ENCODE assay signal across 29 cellular contexts in genomic region chr15:43215961-43216360, GRCh38. TPM values are rescaled to one million over a fixed set of nuclear protein-coding genes. Genes with fewer than 3 reads are reported as not detected.
DNase-seq lines count a peak whose midpoint lies in the region; ATAC-seq and TF ChIP-seq lines count a peak whose summit lies in the region.
"Had no signal": no experiment of that assay in that cellular context is flagged by ENCODE, and none has a peak within 500 bp of the region (broad histone marks: within the 10 kb centered on the region; RNA-seq: fewer than 3 reads in every experiment).

No MANE protein-coding gene starts in this region.

- in situ Hi-C loops in IMR-90 (cut with MboI; ENCODE audit: low sequenced_read_pairs) (no loop called here), astrocyte of the spinal cord (cut with HindIII; ENCODE audit: low sequenced_read_pairs) (no loop called here)

- H3K27ac ChIP-seq in IMR-90 (ENCODE audit: insufficient read depth, low read length): no peak overlapping the region
- H3K27ac ChIP-seq: left lung, SJSA1, spleen, stomach, upper lobe of left lung, WERI-Rb-1 had no signal

- H4K20me1 ChIP-seq in IMR-90 (ENCODE audit: insufficient read depth, low read length): no peaks in the 10 kb centered on the region

- intact Hi-C loops in IMR-90 (cut with micrococcal nuclease): no loop called here

- H3K4me2 ChIP-seq in IMR-90 (ENCODE audit: low read depth, low read length): no peak overlapping the region

- no peak overlapping the region for H3K4me3 ChIP-seq in IMR-90 (ENCODE audit: insufficient read depth, low read depth, low read length)
- H3K4me3 ChIP-seq in astrocyte of the spinal cord (ENCODE audit: low read depth, low read length): no peak overlapping the region
- H3K4me3 ChIP-seq: left lung, SJSA1, spleen, stomach, upper lobe of left lung had no signal

- no peak for TF ChIP-seq POLR2A in IMR-90 (IDR thresholded peaks at IDR 0.05; ENCODE audit: low read depth, low read length)

- H3K4ac ChIP-seq in IMR-90 (ENCODE audit: low read depth, low read length): no peak overlapping the region

- no peak overlapping the region for H4K91ac ChIP-seq in IMR-90 (ENCODE audit: insufficient read depth, low read depth, low read length)

- BruUV-seq in IMR-90 (replicated peaks; lab: Mats Ljungman, UMichigan): no TSS peak

- no peaks in the 10 kb centered on the region for H3K36me3 ChIP-seq in IMR-90 (ENCODE audit: control insufficient read depth, insufficient read depth, low read length)
- H3K36me3 ChIP-seq: left lung, SJSA1, spleen, stomach, upper lobe of left lung, WERI-Rb-1 had no signal

- TF ChIP-seq CTCF in IMR-90 (conservative IDR thresholded peaks at IDR 0.05; ENCODE audit: low read depth, low read length) (no peak), astrocyte of the spinal cord (IDR thresholded peaks at IDR 0.05; ENCODE audit: low read depth, low read length) (no peak)

- CTCF ChIA-PET in IMR-90 (lab: Yijun Ruan, JAX): interaction anchor here (1.9 kb wide), 1 partner anchor 9 kb away, joined by 10 read pairs; no protein-coding TSS in a partner anchor

- 92% methylated on average over 2 of the region's 7 CpGs; no CpG with 5 or more reads in 1 of the 2 experiments for WGBS in IMR-90 (ENCODE audit: extremely low coverage in 2 of 2, insufficient read length in 1 of 2), 2 experiments

- no peak overlapping the region for H3K9ac ChIP-seq in IMR-90 (ENCODE audit: low read depth, low read length)

- no peaks in the 10 kb centered on the region for H3K79me1 ChIP-seq in IMR-90 (ENCODE audit: low read depth in 1 of 2, low read length in 2 of 2)

- ATAC-seq in IMR-90 (ENCODE audit: low read depth) (peak; percentile 72), GM21390 (IDR thresholded peaks at IDR 0.05; ENCODE audit: unreplicated experiment) (no peak)
- ATAC-seq: left lung had no signal

- dilution Hi-C loops in IMR-90 (cut with HindIII; ENCODE audit: low sequenced_read_pairs, unreplicated experiment): no loop called here

- no peak overlapping the region for H2AK5ac ChIP-seq in IMR-90 (ENCODE audit: low read depth, low read length)

- no peak overlapping the region for H4K8ac ChIP-seq in IMR-90 (ENCODE audit: low read depth in 2 of 2, low read length in 2 of 2)

- no peak overlapping the region for H3K18ac ChIP-seq in IMR-90 (ENCODE audit: low read depth, low read length)

- H2AFZ ChIP-seq in IMR-90 (replicated peaks; ENCODE audit: low read length, poor library complexity): no peak overlapping the region

- H2BK20ac ChIP-seq in IMR-90 (ENCODE audit: low read depth, low read length): no peak overlapping the region

- POLR2A ChIA-PET in IMR-90 (lab: Charles Lee; ENCODE audit: unreplicated experiment): interaction anchor here (0.6 kb wide), 1 partner anchor 76 kb away, joined by 3 read pairs; no protein-coding TSS in a partner anchor

- H2BK15ac ChIP-seq in IMR-90 (ENCODE audit: low read depth, low read length): no peak overlapping the region

- H3K14ac ChIP-seq in IMR-90 (replicated peaks; ENCODE audit: low read depth, low read length): no peak overlapping the region

- no peaks in the 10 kb centered on the region for H3K4me1 ChIP-seq in IMR-90 (ENCODE audit: control insufficient read depth, insufficient read depth, low read length)
- H3K4me1 ChIP-seq: left lung, SJSA1, spleen, stomach, upper lobe of left lung had no signal

- no peaks in the 10 kb centered on the region for H3K9me3 ChIP-seq in IMR-90 (ENCODE audit: control insufficient read depth, insufficient read depth, low read length)
- H3K9me3 ChIP-seq: left lung, SJSA1, spleen, stomach, upper lobe of left lung had no signal

- no peak overlapping the region for H2BK5ac ChIP-seq in IMR-90 (ENCODE audit: low read depth, low read length, poor library complexity, severe bottlenecking)

- H3K56ac ChIP-seq in IMR-90 (ENCODE audit: extremely low read depth, insufficient read depth, low read length): no peak overlapping the region

- no peak for TF ChIP-seq RAD21 in IMR-90 (IDR thresholded peaks at IDR 0.05; ENCODE audit: low read length)

- H3K9me1 ChIP-seq in IMR-90 (ENCODE audit: insufficient read depth, low read length): no peaks in the 10 kb centered on the region

- DNase-seq in COLO829 (ENCODE audit: low spot score) (peak; percentile 32), IMR-90 (peak; percentile 54), astrocyte of the spinal cord (ENCODE audit: low read depth, low spot score) (peak; percentile 10), kidney tubule cell (ENCODE audit: low spot score) (peak; percentile 22), cerebellar nuclear complex (lab: John Stamatoyannopoulos, UW) (no peak), activated gamma-delta T cell treated with Interleukin-2 at 50 U/mL for 16 hours (no peak), NCI-H2029 (lab: John Stamatoyannopoulos, UW) (no peak)
- DNase-seq: activated CD4-positive, alpha-beta T cell treated with anti-CD3 and anti-CD28 coated beads, Interleukin-2, amount 50 U/mL, for 4 hours; activated effector memory CD4-positive, alpha-beta T cell treated with anti-CD3 and anti-CD28 coated beads, Interleukin-2, amount 50 U/mL, for 16 hours; central memory CD4-positive, alpha-beta T cell; DND-41; H7; left lung; MM.1S; NCI-H146; NCI-H2171 treated with DMSO at 0.1 percent for 48 hours; NCI-H526 treated with DMSO at 0.1 percent for 48 hours; spleen; stimulated activated CD4-positive, alpha-beta T cell treated with anti-CD3 and anti-CD28 coated beads, Interleukin-4, amount 100 ng/mL, for 4 hours; stomach; T-helper 2 cell; upper lobe of left lung; WERI-Rb-1 had no signal

- H4K5ac ChIP-seq in IMR-90 (ENCODE audit: low read depth, low read length): no peak overlapping the region

- H3K27me3 ChIP-seq in IMR-90 (ENCODE audit: control insufficient read depth, insufficient read depth, low read length): peaks cover 47% of the 10 kb centered on the region
- H3K27me3 ChIP-seq: left lung, SJSA1, upper lobe of left lung had no signal

- H3K23ac ChIP-seq in IMR-90 (ENCODE audit: low read depth, low read length): no peak overlapping the region

- no peak overlapping the region for H2BK120ac ChIP-seq in IMR-90 (ENCODE audit: low read depth, low read length)

- no peak overlapping the region for H2AK9ac ChIP-seq in IMR-90 (replicated peaks; ENCODE audit: low read depth, low read length, poor library complexity)

TF ChIP-seq in IMR-90, 13 proteins besides CTCF, POLR2A, EP300 and RAD21:
- TF ChIP-seq MAFK (IDR thresholded peaks at IDR 0.05; ENCODE audit: low read depth, low read length): no peak
- no peak for TF ChIP-seq CEBPB (IDR thresholded peaks at IDR 0.05; ENCODE audit: low read depth, low read length)
- TF ChIP-seq ELK1 (IDR thresholded peaks at IDR 0.05; ENCODE audit: borderline replicate concordance, low read depth, low read length): no peak
- TF ChIP-seq RFX5 (IDR thresholded peaks at IDR 0.05; ENCODE audit: low read depth, low read length): no peak
- no peak for TF ChIP-seq RCOR1 (IDR thresholded peaks at IDR 0.05; ENCODE audit: insufficient replicate concordance, low read length)
- TF ChIP-seq MXI1 (IDR thresholded peaks at IDR 0.05; ENCODE audit: borderline replicate concordance, low read depth, low read length): no peak
- no peak for TF ChIP-seq NFE2L2 (IDR thresholded peaks at IDR 0.05; ENCODE audit: low read depth, low read length)
- no peak for TF ChIP-seq SMC3 (IDR thresholded peaks at IDR 0.05; ENCODE audit: low read depth, low read length)
- TF ChIP-seq USF2 (IDR thresholded peaks at IDR 0.05; ENCODE audit: low read depth, low read length): no peak
- TF ChIP-seq MAZ (IDR thresholded peaks at IDR 0.05; ENCODE audit: borderline replicate concordance, low read depth, low read length): no peak
- no peak for TF ChIP-seq FOS (IDR thresholded peaks at IDR 0.05; ENCODE audit: low read depth, low read length)
- no peak for TF ChIP-seq BHLHE40 (IDR thresholded peaks at IDR 0.05; ENCODE audit: low read depth, low read length)
- TF ChIP-seq CHD1 (IDR thresholded peaks at IDR 0.05; ENCODE audit: low read depth, low read length): no peak

RNA-seq across cellular contexts. Expression of gene EPB42, which starts 4.9 kb away (rescaled TPM):
- total RNA-seq in IMR-90 (2012; rRNA removed): not detected in 2 replicates
- not detected in 2 replicates for polyA plus RNA-seq in IMR-90 (2012; rRNA removed)
- not detected in 2 replicates for polyA plus RNA-seq in IMR-90 (2012; cell fraction: cytosol; rRNA removed)
- polyA plus RNA-seq in IMR-90 (2012; cell fraction: nucleus; rRNA removed; ENCODE audit: low replicate concordance): not detected in 2 replicates
- total RNA-seq: H7, left lung, neural crest cell, pulmonary artery endothelial cell, SJSA1 had no signal
- polyA plus RNA-seq: esophagus, IgD-negative memory B cell, stomach had no signal

RNA-seq across cellular contexts. Expression of gene CCNDBP1, which starts 30.8 kb away (rescaled TPM):
- 33.9 and 40.3 TPM in 2 replicates for total RNA-seq in IMR-90 (2012; rRNA removed)
- 33.4 and 34.9 TPM in 2 replicates for polyA plus RNA-seq in IMR-90 (2012; rRNA removed)
- polyA plus RNA-seq in IMR-90 (2012; cell fraction: cytosol; rRNA removed): 15.8 and 18.6 TPM in 2 replicates
- 16.6 and 32.5 TPM in 2 replicates for polyA plus RNA-seq in IMR-90 (2012; cell fraction: nucleus; rRNA removed; ENCODE audit: low replicate concordance)

RNA-seq across cellular contexts. Expression of gene TGM5, which starts 50.8 kb away (rescaled TPM):
- not detected in 2 replicates for total RNA-seq in IMR-90 (2012; rRNA removed)
- not detected in 2 replicates for polyA plus RNA-seq in IMR-90 (2012; rRNA removed)
- polyA plus RNA-seq in IMR-90 (2012; cell fraction: cytosol; rRNA removed): not detected in 2 replicates
- polyA plus RNA-seq in IMR-90 (2012; cell fraction: nucleus; rRNA removed; ENCODE audit: low replicate concordance): not detected in 2 replicates
- total RNA-seq: H7, left lung, neural crest cell, pulmonary artery endothelial cell, spleen, stomach had no signal
- polyA plus RNA-seq: IgD-negative memory B cell had no signal

Comparison
In these comparisons a context has a peak if more than half of its experiments do, and no peak if none do; other contexts are left out.
1. DNase-seq: peak in COLO829 (single experiment), IMR-90 (single experiment), astrocyte of the spinal cord (single experiment) and kidney tubule cell (single experiment); none in cerebellar nuclear complex (0 of 2), activated gamma-delta T cell treated with Interleukin-2 at 50 U/mL for 16 hours (single experiment) and NCI-H2029 (single experiment).